Comparison of ENCODE assay signal across 24 cellular contexts in genomic region chrX:148902581-148902980, GRCh38.
"Had no signal": no experiment of that assay in that cellular context is flagged by ENCODE, and none has a peak within 500 bp of the region (broad histone marks: within the 10 kb centered on the region; RNA-seq: fewer than 3 reads in every experiment).

No MANE protein-coding gene starts in this region.

- H3K27me3 ChIP-seq: esophagus squamous epithelium, gastrocnemius medialis, heart right ventricle, left lung had no signal

- ATAC-seq: gastrocnemius medialis, heart right ventricle, left cardiac atrium, left lung, left ventricle myocardium superior, lower lobe of right lung, mucosa of descending colon had no signal

- H3K36me3 Mint-ChIP-seq: mesothelial cell of epicardium, naive B cell had no signal

- H3K27me3 Mint-ChIP-seq: naive B cell had no signal

- DNase-seq: dermis blood vessel endothelial cell; effector CD4-positive, alpha-beta T cell; effector memory CD4-positive, alpha-beta T cell; esophagus squamous epithelium; foreskin fibroblast; foreskin melanocyte; gastrocnemius medialis; glutamatergic neuron; head of caudate nucleus; heart right ventricle; hippocampal formation; islet precursor cell; kidney; kidney glomerular epithelial cell; left cardiac atrium; left lung; left ventricle myocardium superior; lower lobe of right lung; mesenchymal stem cell; mucosa of descending colon; naive B cell had no signal

- H3K27ac Mint-ChIP-seq: mesothelial cell of epicardium, naive B cell had no signal

- H3K36me3 ChIP-seq: esophagus squamous epithelium, gastrocnemius medialis, heart right ventricle, left lung, lower lobe of right lung had no signal

- H3K4me3 Mint-ChIP-seq: mesothelial cell of epicardium, naive B cell had no signal

- H3K9me3 ChIP-seq: esophagus squamous epithelium, gastrocnemius medialis, left lung, lower lobe of right lung, mucosa of descending colon had no signal

- H3K4me3 ChIP-seq: coronary artery, dorsolateral prefrontal cortex, esophagus squamous epithelium, gastrocnemius medialis, heart right ventricle, left lung, lower lobe of right lung, mucosa of descending colon had no signal

- H3K4me1 Mint-ChIP-seq: mesothelial cell of epicardium, naive B cell had no signal

- H3K27ac ChIP-seq: coronary artery, dorsolateral prefrontal cortex, esophagus squamous epithelium, gastrocnemius medialis, heart right ventricle, left lung, lower lobe of right lung had no signal
